ENCODE assay signal across 8 cellular contexts in genomic region chr2:109129356-109129920, GRCh38. TPM values are rescaled to one million over a fixed set of nuclear protein-coding genes. Genes with fewer than 3 reads are reported as not detected.
DNase-seq lines count a peak whose midpoint lies in the region; ATAC-seq, FAIRE-seq and TF ChIP-seq lines count a peak whose summit lies in the region.

No MANE protein-coding gene starts in this region.

- no peak overlapping the region for H3K23ac ChIP-seq in mesendoderm (ENCODE audit: low read length)

- no peak overlapping the region for H4K5ac ChIP-seq in mesendoderm (ENCODE audit: low read length)

- ATAC-seq in A549 (peak; percentile 27 to 28; a peak in 4 of 6 replicates), GM21381 (IDR thresholded peaks at IDR 0.05; ENCODE audit: unreplicated experiment) (peak; percentile 15), T-helper 17 cell (peak; percentile 57), HG03460 (IDR thresholded peaks at IDR 0.05; ENCODE audit: unreplicated experiment) (no peak)
- ATAC-seq in effector memory CD8-positive, alpha-beta T cell (replicated peaks), result peak; percentile 53

- peak overlapping the region; percentile 45 for H3K4me3 Mint-ChIP-seq in T-helper 17 cell
- peak overlapping the region; percentile 82 to 86 for H3K4me3 Mint-ChIP-seq in effector memory CD8-positive, alpha-beta T cell

- H2BK15ac ChIP-seq in mesendoderm (replicated peaks; ENCODE audit: low read depth), result no peak overlapping the region

- H2BK5ac ChIP-seq in mesendoderm (ENCODE audit: low read length), result no peak overlapping the region

- H3K4me1 ChIP-seq in A549 (peaks cover 14% of the 10 kb centered on the region), mesendoderm (ENCODE audit: control insufficient read depth, low read depth, low read length) (no peaks in the 10 kb centered on the region), thymus (ENCODE audit: control insufficient read depth, insufficient read depth, low read length) (no peaks in the 10 kb centered on the region)

- no peak for TF ChIP-seq EP300 in A549 (IDR thresholded peaks at IDR 0.05)

- POLR2A ChIA-PET in A549 (lab: Yijun Ruan, JAX), result no interaction called here

- H3K4me1 Mint-ChIP-seq in T-helper 17 cell, result peaks cover 10% of the 10 kb centered on the region
- H3K4me1 Mint-ChIP-seq in effector memory CD8-positive, alpha-beta T cell (ENCODE audit: low read depth in 2 of 2), result peaks cover 5 to 14% of the 10 kb centered on the region in 2 donors

- peaks cover 11% of the 10 kb centered on the region for H3K27me3 ChIP-seq in mesendoderm (ENCODE audit: insufficient read depth, low read length, poor library complexity)
- H3K27me3 ChIP-seq in thymus (ENCODE audit: control insufficient read depth, insufficient read depth), result peaks cover 48% of the 10 kb centered on the region

- H3K36me3 ChIP-seq in mesendoderm (ENCODE audit: control insufficient read depth, insufficient read depth, low read length), result no peaks in the 10 kb centered on the region
- H3K36me3 ChIP-seq in thymus (ENCODE audit: control insufficient read depth, insufficient read depth), result no peaks in the 10 kb centered on the region

- peaks cover 5% of the 10 kb centered on the region for H3K36me3 Mint-ChIP-seq in T-helper 17 cell (ENCODE audit: low read depth)
- H3K36me3 Mint-ChIP-seq in effector memory CD8-positive, alpha-beta T cell (ENCODE audit: insufficient read depth), result no peaks in the 10 kb centered on the region

- no peak overlapping the region for H3K18ac ChIP-seq in mesendoderm (ENCODE audit: low read length)

- H3K56ac ChIP-seq in mesendoderm (ENCODE audit: low read length), result peak overlapping the region; percentile 69

- TF ChIP-seq RAD21 in A549 (conservative IDR thresholded peaks at IDR 0.05 in 1 of 2, IDR thresholded peaks at IDR 0.05 in 1 of 2), result no peak

- 0% methylated on average over 6 of the region's 70 CpGs for WGBS in A549 (ENCODE audit: missing lambda C conversion rate)
- no CpG with 5 or more reads among the region's 70 CpGs for WGBS in mesendoderm (ENCODE audit: extremely low coverage, insufficient coverage, low lambda C conversion rate)
- WGBS in thymus, result 4% methylated on average over 70 of the region's 70 CpGs

- TF ChIP-seq POLR2A in A549 (IDR thresholded peaks at IDR 0.05; ENCODE audit: low read length), result no peak

- peaks cover 74% of the 10 kb centered on the region for H3K27me3 Mint-ChIP-seq in T-helper 17 cell
- H3K27me3 Mint-ChIP-seq in effector memory CD8-positive, alpha-beta T cell, result peaks cover 71 to 76% of the 10 kb centered on the region in 2 donors

- H3K4me3 ChIP-seq in A549 (peak overlapping the region; percentile 64), mesendoderm (ENCODE audit: low read length) (no peak overlapping the region), thymus (ENCODE audit: low read length) (peak overlapping the region; percentile 55)

- H2BK120ac ChIP-seq in mesendoderm (ENCODE audit: low read depth, low read length), result no peak overlapping the region

- no peak overlapping the region for H2AK5ac ChIP-seq in mesendoderm (ENCODE audit: low read length)

- no peak overlapping the region for H3K4ac ChIP-seq in mesendoderm (ENCODE audit: low read depth, low read length)

- H3K79me2 ChIP-seq in mesendoderm (ENCODE audit: control insufficient read depth, insufficient read depth, low read length), result no peaks in the 10 kb centered on the region

- no peaks in the 10 kb centered on the region for H3K9me3 Mint-ChIP-seq in effector memory CD8-positive, alpha-beta T cell

- H3K9me3 ChIP-seq in A549, result no peaks in the 10 kb centered on the region
- H3K9me3 ChIP-seq in T-helper 17 cell (ENCODE audit: control insufficient read depth, low read length, poor library complexity, severe bottlenecking), result no peaks in the 10 kb centered on the region
- no peaks in the 10 kb centered on the region for H3K9me3 ChIP-seq in thymus (ENCODE audit: control insufficient read depth)

- DNase-seq in A549 (ENCODE audit: low read depth in 1 of 2, low spot score in 1 of 2) (peak; percentile 10 to 24), T-helper 17 cell (peak in 1 of 3 donors; percentile 13), mesendoderm (peak; percentile 34), T1000 (lab: John Stamatoyannopoulos, UW) (no peak)
- DNase-seq in effector memory CD8-positive, alpha-beta T cell, result peak in 2 of 3 experiments; percentile 10 to 11

- no peak overlapping the region for H3K27ac Mint-ChIP-seq in T-helper 17 cell
- H3K27ac Mint-ChIP-seq in effector memory CD8-positive, alpha-beta T cell, result no peak overlapping the region

- TF ChIP-seq CTCF in A549 (IDR thresholded peaks at IDR 0.05), result no peak

- CTCF ChIA-PET in A549 (lab: Yijun Ruan, JAX), result interaction anchor here (1.2 to 6.8 kb wide), 6 partner anchors 276 to 386 kb away, joined by 3 to 110 read pairs (median 10); no protein-coding TSS in a partner anchor

- no peak overlapping the region for H4K8ac ChIP-seq in mesendoderm (ENCODE audit: low read depth, low read length)

- no peaks in the 10 kb centered on the region for H3K79me1 ChIP-seq in mesendoderm (ENCODE audit: low read length)

- peak overlapping the region; percentile 17 for H3K9ac ChIP-seq in mesendoderm (ENCODE audit: low read length)

- no peak for FAIRE-seq in A549 (lab: Jason Lieb, UNC)

- peak overlapping the region; percentile 97 for H3K4me2 ChIP-seq in A549
- peak overlapping the region; percentile 95 for H3K4me2 ChIP-seq in mesendoderm (ENCODE audit: low read length)

- peak overlapping the region in 1 of 2 experiments; percentile 74; a peak in 3 of 6 replicates for H3K27ac ChIP-seq in A549
- H3K27ac ChIP-seq in mesendoderm (ENCODE audit: low read depth, low read length), result no peak overlapping the region
- no peak overlapping the region for H3K27ac ChIP-seq in thymus (ENCODE audit: low read depth)

TF ChIP-seq in A549, 52 proteins besides CTCF, POLR2A, EP300 and RAD21:
- TF ChIP-seq ESRRA (IDR thresholded peaks at IDR 0.05; ENCODE audit: borderline replicate concordance, low read length) (no peak), RARB (CRISPR knock-in tag; IDR thresholded peaks at IDR 0.05) (no peak), NPAS2 (CRISPR knock-in tag; IDR thresholded peaks at IDR 0.05; ENCODE audit: borderline replicate concordance) (no peak), MAZ (IDR thresholded peaks at IDR 0.05; ENCODE audit: borderline replicate concordance, low read depth, low read length) (no peak), BCL3 (IDR thresholded peaks at IDR 0.05) (no peak), SREBF2 (IDR thresholded peaks at IDR 0.05) (no peak), NR3C1 (IDR thresholded peaks at IDR 0.05) (no peak), FOSL2 (IDR thresholded peaks at IDR 0.05) (no peak), FOSL2 (CRISPR knock-in tag; IDR thresholded peaks at IDR 0.05) (no peak)
TF ChIP-seq in A549: peak in this region for 0.

RNA-seq across cellular contexts. Expression of gene SH3RF3, which starts 0.4 kb away (rescaled TPM):
- polyA plus RNA-seq in A549 (2011; rRNA removed) (0.04 and 0.07 TPM in 2 replicates), A549 (2017; fragmentation: RNase III; extraction: RNeasy Plus Mini Kit Qiagen cat#74134 plus additional on column Dnase treatment) (0.21 to 0.26 TPM (median 0.21 TPM) in 3 replicates), thymus (8.2 TPM)
- 0.04 and 0.13 TPM in 2 replicates for polyA plus RNA-seq in A549 (2012; cell fraction: cytosol; rRNA removed)
- polyA plus RNA-seq in A549 (2012; cell fraction: nucleus; rRNA removed), result 0.12 and 0.21 TPM in 2 replicates
- 0.05 and 0.17 TPM in 2 replicates for polyA minus RNA-seq in A549 (2011; rRNA and poly(A)+ RNA removed)
- total RNA-seq in T-helper 17 cell, result under 1 TPM; 0.16 to 0.27 TPM
- 1.1 TPM for polyA plus RNA-seq in mesendoderm (2013, experiment 1 of 2)
- polyA plus RNA-seq in mesendoderm (2013, experiment 2 of 2), result 1.1 TPM
